Comparison of ENCODE assay signal across 8 cellular contexts in the genomic region with DNA sequence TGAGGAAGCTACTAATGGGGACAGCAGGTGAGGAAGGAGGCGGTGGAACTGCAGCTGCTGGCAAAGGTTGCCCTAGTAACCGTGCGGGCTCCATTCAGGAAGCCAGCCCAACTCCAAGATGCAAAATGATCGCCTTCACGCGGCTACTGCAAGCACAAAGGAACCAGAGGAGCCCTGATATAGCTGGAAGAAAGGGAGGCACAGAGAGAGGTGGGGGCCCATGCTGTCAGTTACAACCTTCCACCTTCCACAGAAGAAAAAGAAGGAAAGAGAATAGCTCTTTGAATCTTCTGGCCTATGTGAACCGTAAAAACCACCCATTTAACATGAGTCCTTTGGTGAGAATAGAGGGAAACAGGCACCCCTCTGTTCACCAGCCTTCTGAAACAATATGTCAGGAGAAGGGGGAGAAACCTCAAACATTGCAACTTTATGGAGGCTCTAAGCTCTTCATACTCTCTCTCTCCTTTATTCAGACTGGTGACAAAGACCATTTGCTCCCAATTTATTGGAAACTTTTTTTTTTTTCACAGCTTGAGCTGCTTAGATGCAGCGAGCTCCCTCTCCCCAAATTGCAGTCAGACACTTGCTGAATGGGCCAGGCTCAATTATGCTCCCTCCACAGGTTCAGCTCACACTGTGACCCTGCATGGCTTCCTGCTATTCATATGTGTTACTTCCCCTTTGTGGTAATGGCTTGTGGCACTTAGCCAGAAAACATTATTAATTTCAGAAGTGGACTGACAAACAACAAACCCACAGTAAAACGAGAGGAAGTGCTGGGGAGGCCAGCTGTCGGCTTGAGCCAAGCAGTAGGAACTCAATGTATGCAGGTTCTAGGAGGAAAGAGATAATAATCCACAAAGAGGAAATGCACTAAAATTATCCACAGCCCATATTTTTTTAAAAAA. TPM values are rescaled to one million over a fixed set of nuclear protein-coding genes. Genes with fewer than 3 reads are reported as not detected.
DNase-seq lines count a peak whose midpoint lies in the region; ATAC-seq and TF ChIP-seq lines count a peak whose summit lies in the region.

No MANE protein-coding gene starts in this region.

- peaks cover 67% of the 10 kb centered on the region for H3K4me1 ChIP-seq in GM23338 (ENCODE audit: insufficient read depth)
- peaks cover 38% of the 10 kb centered on the region for H3K4me1 ChIP-seq in PC-9 (replicated peaks; ENCODE audit: insufficient read depth)
- peaks cover 17% of the 10 kb centered on the region for H3K4me1 ChIP-seq in mammary epithelial cell (ENCODE audit: insufficient read depth, low read length)

- H3K27me3 Mint-ChIP-seq in GM23338 (ENCODE audit: insufficient read depth, low read depth, poor library complexity), result peaks cover 32% of the 10 kb centered on the region
- peaks cover 50% of the 10 kb centered on the region for H3K27me3 Mint-ChIP-seq in stimulated activated naive CD8-positive, alpha-beta T cell treated with anti-CD3 and anti-CD28 coated beads, Interleukin-15, amount 100 ng/mL, for 72 hours

- peaks cover 20% of the 10 kb centered on the region for H3K36me3 ChIP-seq in GM23338 (ENCODE audit: insufficient read depth)
- peaks cover 37% of the 10 kb centered on the region for H3K36me3 ChIP-seq in PC-9 (ENCODE audit: low read depth)
- peaks cover 37% of the 10 kb centered on the region for H3K36me3 ChIP-seq in mammary epithelial cell (ENCODE audit: insufficient read depth, low read length)

- H3K9me3 Mint-ChIP-seq in GM23338, result peaks cover 7% of the 10 kb centered on the region
- H3K9me3 Mint-ChIP-seq in stimulated activated naive CD8-positive, alpha-beta T cell treated with anti-CD3 and anti-CD28 coated beads, Interleukin-15, amount 100 ng/mL, for 72 hours, result no peaks in the 10 kb centered on the region

- peak overlapping the region; percentile 90 for H3K27ac Mint-ChIP-seq in GM23338
- peak overlapping the region; percentile 57 to 72 for H3K27ac Mint-ChIP-seq in stimulated activated naive CD8-positive, alpha-beta T cell treated with anti-CD3 and anti-CD28 coated beads, Interleukin-15, amount 100 ng/mL, for 72 hours

- DNase-seq in GM13976 (ENCODE audit: low spot score) (peak; percentile 75), GM23338 (ENCODE audit: low spot score) (peak; percentile 90), KBM-7 (peak; percentile 99), PC-9 (peak in 1 of 2 experiments; percentile 67), mammary epithelial cell (peak; percentile 82)
- peak; percentile 44 to 71 for DNase-seq in stimulated activated naive CD8-positive, alpha-beta T cell treated with anti-CD3 and anti-CD28 coated beads, Interleukin-15, amount 100 ng/mL, for 72 hours
- no peak for DNase-seq in stimulated activated naive CD4-positive, alpha-beta T cell treated with Interleukin-2 at 50 U/mL for 16 hours (lab: John Stamatoyannopoulos, UW)

- H3F3A ChIP-seq in GM23338 (replicated peaks; ENCODE audit: low read depth), result peaks cover 23% of the 10 kb centered on the region; the same call in 1 of the 2 replicates
- peaks cover 32% of the 10 kb centered on the region for H3F3A ChIP-seq in PC-9 (ENCODE audit: insufficient read depth, low read depth)

- H3K79me2 ChIP-seq in GM23338 (replicated peaks; ENCODE audit: insufficient read depth) (peaks cover 33% of the 10 kb centered on the region), PC-9 (ENCODE audit: low read depth) (peaks cover 49% of the 10 kb centered on the region), mammary epithelial cell (ENCODE audit: insufficient read depth, low read length) (peaks cover 45% of the 10 kb centered on the region)

- peak overlapping the region; percentile 96 for H3K4me3 Mint-ChIP-seq in GM23338
- H3K4me3 Mint-ChIP-seq in stimulated activated naive CD8-positive, alpha-beta T cell treated with anti-CD3 and anti-CD28 coated beads, Interleukin-15, amount 100 ng/mL, for 72 hours, result peak overlapping the region; percentile 72 to 83

- H3K27me3 ChIP-seq in GM23338 (ENCODE audit: insufficient read depth) (peaks cover 20% of the 10 kb centered on the region), PC-9 (ENCODE audit: insufficient read depth, low read depth) (no peaks in the 10 kb centered on the region), mammary epithelial cell (ENCODE audit: insufficient read depth, low read length) (no peaks in the 10 kb centered on the region), layer of hippocampus (ENCODE audit: control insufficient read depth, insufficient read depth, low read length) (no peaks in the 10 kb centered on the region)

- peak overlapping the region; percentile 43 for H3K27ac ChIP-seq in GM23338 (ENCODE audit: low read depth)
- peak overlapping the region; percentile 46 for H3K27ac ChIP-seq in PC-9
- peak overlapping the region; percentile 19 for H3K27ac ChIP-seq in mammary epithelial cell (ENCODE audit: insufficient read depth, low read depth, low read length)
- H3K27ac ChIP-seq in layer of hippocampus (ENCODE audit: low read depth, low read length), result peak overlapping the region; percentile 22

- H3K4me3 ChIP-seq in GM23338 (peak overlapping the region; percentile 44), PC-9 (peak overlapping the region; percentile 77; the same call in 1 of the 2 replicates), mammary epithelial cell (replicated peaks in 1 of 3; ENCODE audit: insufficient read depth in 1 of 3, low read depth in 2 of 3, low read length in 3 of 3) (no peak overlapping the region)

- peaks cover 18% of the 10 kb centered on the region; the same call in 1 of the 2 replicates for H4K20me1 ChIP-seq in GM23338 (replicated peaks; ENCODE audit: insufficient read depth)
- H4K20me1 ChIP-seq in PC-9 (ENCODE audit: insufficient read depth), result peaks cover 29% of the 10 kb centered on the region
- peaks cover 15% of the 10 kb centered on the region for H4K20me1 ChIP-seq in mammary epithelial cell (ENCODE audit: insufficient read depth, low read length)

- no TSS peak for BruUV-seq in PC-9 (replicated peaks; lab: Mats Ljungman, UMichigan)
- BruUV-seq in mammary epithelial cell (replicated peaks; lab: Mats Ljungman, UMichigan), result no TSS peak

- CTCF ChIA-PET in PC-9 (lab: Charles Lee) (no interaction called here), mammary epithelial cell (lab: Charles Lee; ENCODE audit: low non-redundant PET) (interaction anchor here (0.6 to 0.9 kb wide), 2 partner anchors 117 to 290 kb away, joined by 3 to 6 read pairs; no protein-coding TSS in a partner anchor)

- TF ChIP-seq CTCF in GM13976 (IDR thresholded peaks at IDR 0.05; ENCODE audit: borderline replicate concordance, control extremely low read depth, extremely low read depth, insufficient read depth, missing control alignments) (no peak), GM23338 (conservative IDR thresholded peaks at IDR 0.05; ENCODE audit: low read depth in 2 of 2) (no peak), PC-9 (conservative IDR thresholded peaks at IDR 0.05) (no peak), mammary epithelial cell (conservative IDR thresholded peaks at IDR 0.05 in 1 of 2, IDR thresholded peaks at IDR 0.05 in 1 of 2; ENCODE audit: extremely low read depth in 1 of 2, insufficient read depth in 1 of 2, low read depth in 1 of 2, low read length in 2 of 2) (no peak)

- ATAC-seq in GM23338, result peak; percentile 74
- ATAC-seq in stimulated activated naive CD8-positive, alpha-beta T cell treated with anti-CD3 and anti-CD28 coated beads, Interleukin-15, amount 100 ng/mL, for 72 hours, result peak; percentile 94

- H3K4me1 Mint-ChIP-seq in GM23338, result peaks cover 64% of the 10 kb centered on the region
- H3K4me1 Mint-ChIP-seq in stimulated activated naive CD8-positive, alpha-beta T cell treated with anti-CD3 and anti-CD28 coated beads, Interleukin-15, amount 100 ng/mL, for 72 hours, result peaks cover 48% of the 10 kb centered on the region

- in situ Hi-C loops in GM13976 (cut with MboI; ENCODE audit: low sequenced_read_pairs, unreplicated experiment), result no loop called here
- in situ Hi-C loops in KBM-7 (cut with MboI; ENCODE audit: low pct_unique_long_range_greater_than_20kb, low sequenced_read_pairs), result no loop called here
- in situ Hi-C loops in mammary epithelial cell (cut with MboI; ENCODE audit: low sequenced_read_pairs in 2 of 2), result loop anchor here in 1 of 2 donors (10.0 kb wide), 1 partner anchor 181 kb away; no protein-coding TSS in a partner anchor

- peak overlapping the region; percentile 76 for H3K4me2 ChIP-seq in GM23338
- H3K4me2 ChIP-seq in PC-9, result peak overlapping the region; percentile 76
- peak overlapping the region; percentile 93 for H3K4me2 ChIP-seq in mammary epithelial cell (ENCODE audit: insufficient read depth, low read depth, low read length)

- H3K36me3 Mint-ChIP-seq in GM23338 (ENCODE audit: low read depth), result peaks cover 43% of the 10 kb centered on the region

- H2AFZ ChIP-seq in GM23338 (no peak overlapping the region), PC-9 (no peak overlapping the region), mammary epithelial cell (ENCODE audit: low read depth, low read length) (no peak overlapping the region)

- POLR2A ChIA-PET in PC-9 (lab: Charles Lee; ENCODE audit: unreplicated experiment), result interaction anchor here (0.5 to 0.6 kb wide), 2 partner anchors 165 to 176 kb away, joined by 4 read pairs; no protein-coding TSS in a partner anchor

- WGBS in mammary epithelial cell (ENCODE audit: low coverage, missing lambda C conversion rate), result 31% methylated on average over 8 of the region's 10 CpGs

- intact Hi-C loops in PC-9 (cut with micrococcal nuclease; ENCODE audit: unreplicated experiment), result no loop called here
- intact Hi-C loops in mammary epithelial cell (cut with micrococcal nuclease), result loop anchor here (1.0 kb wide), 2 partner anchors 121 to 327 kb away; no protein-coding TSS in a partner anchor

- H3K9me3 ChIP-seq in PC-9 (ENCODE audit: insufficient read depth, low read depth) (no peaks in the 10 kb centered on the region), mammary epithelial cell (replicated peaks; ENCODE audit: insufficient read depth, low read length) (peaks cover 4% of the 10 kb centered on the region)

- dilution Hi-C loops in mammary epithelial cell (cut with HindIII; ENCODE audit: low sequenced_read_pairs), result loop anchor here (5.0 kb wide), 1 partner anchor 299 kb away; no protein-coding TSS in a partner anchor

- H3K9ac ChIP-seq in mammary epithelial cell (ENCODE audit: insufficient read depth, low read length), result no peak overlapping the region

- H3K9me2 ChIP-seq in GM23338 (ENCODE audit: insufficient read depth), result no peaks in the 10 kb centered on the region
- no peaks in the 10 kb centered on the region for H3K9me2 ChIP-seq in PC-9 (ENCODE audit: insufficient read depth)

TF ChIP-seq in GM23338, 12 proteins besides CTCF, POLR2A, EP300 and RAD21 (continues in another document):
- TF ChIP-seq ZNF114 (CRISPR knock-in tag; IDR thresholded peaks at IDR 0.05), result no peak
- no peak for TF ChIP-seq NANOG (IDR thresholded peaks at IDR 0.05; ENCODE audit: borderline replicate concordance)
- no peak for TF ChIP-seq EZH2 (IDR thresholded peaks at IDR 0.05; ENCODE audit: low read depth, unreplicated experiment)

RNA-seq across cellular contexts. Expression of a gene that starts 6.2 kb away (rescaled TPM):
- total RNA-seq in GM23338 (2014; rRNA removed; shearing (Covaris generic)), result 153 and 191 TPM in 2 replicates
- polyA plus RNA-seq in GM23338 (2016; fragmentation: Nextera tagmentation; extraction: Ambion mirVana) (100 and 117 TPM in 2 replicates), mammary epithelial cell (367 TPM)
- total RNA-seq in PC-9 (2021) (14.1 and 18.3 TPM in 2 replicates), mammary epithelial cell (100 to 1,000 TPM; 190 to 291 TPM)
- polyA minus RNA-seq in mammary epithelial cell, result 673 TPM

Comparison
In these comparisons a context has a peak if more than half of its experiments do, and no peak if none do; other contexts are left out.
1. H3K4me3 ChIP-seq: peak in GM23338 (single experiment) and PC-9 (single experiment); none in mammary epithelial cell (0 of 3).
2. Peak in every context shown above with its lines, with median percentiles within 50 percentile points of each other: H3K27ac ChIP-seq and H3K4me2 ChIP-seq.